25 cellular contexts compared by ENCODE assay signal in genomic region chr3:184639351-184639750, GRCh38.
DNase-seq lines count a peak whose midpoint lies in the region; TF ChIP-seq lines count a peak whose summit lies in the region.
"Had no signal": no experiment of that assay in that cellular context is flagged by ENCODE, and none has a peak within 500 bp of the region (broad histone marks: within the 10 kb centered on the region; RNA-seq: fewer than 3 reads in every experiment).

No MANE protein-coding gene starts in this region.

- peak overlapping the region; percentile 65 for H2AK5ac ChIP-seq in mesendoderm (ENCODE audit: low read length)

- TF ChIP-seq CTCF in HEK293 (tag by site-specific recombination; IDR thresholded peaks at IDR 0.05) (no peak), brain microvascular endothelial cell (IDR thresholded peaks at IDR 0.05; ENCODE audit: low read depth, low read length, missing control alignments) (no peak)

- H3K4me3 Mint-ChIP-seq in activated CD4-positive, alpha-beta T cell treated with anti-CD3 and anti-CD28 coated beads, Interleukin-2, amount 10 ng/mL, durations not matched to agents 24 days and 14 days = no peak overlapping the region
- H3K4me3 Mint-ChIP-seq: CD14-positive monocyte, T-helper 17 cell had no signal

- peaks cover 2% of the 10 kb centered on the region for H3K27me3 Mint-ChIP-seq in activated CD4-positive, alpha-beta T cell treated with anti-CD3 and anti-CD28 coated beads, Interleukin-2, amount 10 ng/mL, durations not matched to agents 24 days and 14 days

- DNase-seq in COLO668 (lab: John Stamatoyannopoulos, UW; ENCODE audit: unreplicated experiment) = peak; percentile 27
- DNase-seq in NCI-H69 (lab: John Stamatoyannopoulos, UW) = peak; percentile 23
- no peak for DNase-seq in mesendoderm
- DNase-seq in activated gamma-delta T cell (lab: John Stamatoyannopoulos, UW) = no peak
- no peak for DNase-seq in LoVo (ENCODE audit: low spot score)
- no peak for DNase-seq in brain microvascular endothelial cell
- no peak for DNase-seq in activated CD4-positive, alpha-beta T cell treated with anti-CD3 and anti-CD28 coated beads, Interleukin-2, amount 10 ng/mL, durations not matched to agents 24 days and 14 days
- DNase-seq: activated CD8-positive, alpha-beta memory T cell treated with anti-CD3 and anti-CD28 coated beads for 24 hours; activated effector memory CD4-positive, alpha-beta T cell treated with Interleukin-2 at 50 U/mL for 16 hours; caudate nucleus; foreskin melanocyte; heart right ventricle; IMR-90; left cardiac atrium; mammary epithelial cell; NCI-H1436; RPMI8226; SK-N-SH; stimulated activated naive CD4-positive, alpha-beta T cell; T-helper 17 cell; uterus had no signal

- in situ Hi-C loops in brain microvascular endothelial cell (cut with HindIII; ENCODE audit: low pct_ligation_motif_present, low sequenced_read_pairs) = no loop called here

- H4K5ac ChIP-seq in mesendoderm (ENCODE audit: low read length) = no peak overlapping the region

- no CpG with 5 or more reads among the region's 6 CpGs for WGBS in mesendoderm (ENCODE audit: extremely low coverage, insufficient coverage, low lambda C conversion rate)

- no peak overlapping the region for H2BK120ac ChIP-seq in mesendoderm (ENCODE audit: low read depth, low read length)

- H3K4ac ChIP-seq in mesendoderm (ENCODE audit: low read depth, low read length) = no peak overlapping the region

- H3K27me3 ChIP-seq in mesendoderm (ENCODE audit: insufficient read depth, low read length, poor library complexity) (no peaks in the 10 kb centered on the region), brain microvascular endothelial cell (replicated peaks) (peaks cover 5% of the 10 kb centered on the region)
- H3K27me3 ChIP-seq: uterus had no signal

- H3K79me2 ChIP-seq in mesendoderm (ENCODE audit: control insufficient read depth, insufficient read depth, low read length) = no peaks in the 10 kb centered on the region

- H3K23ac ChIP-seq in mesendoderm (ENCODE audit: low read length) = no peak overlapping the region

- CTCF ChIA-PET in HEK293 (lab: Yijun Ruan, JAX) = no interaction called here

- no peak overlapping the region for H2BK5ac ChIP-seq in mesendoderm (ENCODE audit: low read length)

- no peaks in the 10 kb centered on the region for H3K79me1 ChIP-seq in mesendoderm (ENCODE audit: low read length)

- no peak overlapping the region for H3K56ac ChIP-seq in mesendoderm (ENCODE audit: low read length)

- no peak overlapping the region for H3K27ac ChIP-seq in HEK293 (ENCODE audit: extremely low read depth, low read depth, low read length)
- no peak overlapping the region for H3K27ac ChIP-seq in mesendoderm (ENCODE audit: low read depth, low read length)
- H3K27ac ChIP-seq in brain microvascular endothelial cell = no peak overlapping the region
- H3K27ac ChIP-seq: esophagus muscularis mucosa, heart right ventricle, uterus had no signal

- POLR2A ChIA-PET in HEK293 (lab: Yijun Ruan, JAX) = no interaction called here

- H3K27ac Mint-ChIP-seq in activated CD4-positive, alpha-beta T cell treated with anti-CD3 and anti-CD28 coated beads, Interleukin-2, amount 10 ng/mL, durations not matched to agents 24 days and 14 days = no peak overlapping the region
- H3K27ac Mint-ChIP-seq: progenitor cell of endocrine pancreas had no signal

- H3K18ac ChIP-seq in mesendoderm (ENCODE audit: low read length) = no peak overlapping the region

- intact Hi-C loops in activated CD4-positive, alpha-beta T cell treated with anti-CD3 and anti-CD28 coated beads, Interleukin-2, amount 10 ng/mL, durations not matched to agents 24 days and 14 days (cut with micrococcal nuclease) = no loop called here

- H3K9ac ChIP-seq in mesendoderm (ENCODE audit: low read length) = no peak overlapping the region
- H3K9ac ChIP-seq: SK-N-SH had no signal

- peaks cover 4% of the 10 kb centered on the region for H3K4me1 Mint-ChIP-seq in activated CD4-positive, alpha-beta T cell treated with anti-CD3 and anti-CD28 coated beads, Interleukin-2, amount 10 ng/mL, durations not matched to agents 24 days and 14 days

- H3K4me3 ChIP-seq in HEK293 (ENCODE audit: low read depth, low read length) (no peak overlapping the region), mesendoderm (ENCODE audit: low read length) (no peak overlapping the region), brain microvascular endothelial cell (ENCODE audit: low read depth, low read length) (no peak overlapping the region)
- H3K4me3 ChIP-seq: esophagus muscularis mucosa, heart right ventricle, uterus had no signal

- no peak overlapping the region for H4K8ac ChIP-seq in mesendoderm (ENCODE audit: low read depth, low read length)

- H3K4me2 ChIP-seq in mesendoderm (ENCODE audit: low read length) = no peak overlapping the region
- H3K4me2 ChIP-seq: SK-N-SH had no signal

- H3K36me3 ChIP-seq in HEK293 (ENCODE audit: control insufficient read depth in 2 of 2, insufficient read depth in 1 of 2, low read length in 2 of 2) (no peaks in the 10 kb centered on the region), mesendoderm (ENCODE audit: control insufficient read depth, insufficient read depth, low read length) (no peaks in the 10 kb centered on the region), brain microvascular endothelial cell (replicated peaks) (no peaks in the 10 kb centered on the region)
- H3K36me3 ChIP-seq: esophagus muscularis mucosa, heart right ventricle, uterus had no signal

- H3K9me3 Mint-ChIP-seq in activated CD4-positive, alpha-beta T cell treated with anti-CD3 and anti-CD28 coated beads, Interleukin-2, amount 10 ng/mL, durations not matched to agents 24 days and 14 days = no peaks in the 10 kb centered on the region

- H3K4me1 ChIP-seq in HEK293 (ENCODE audit: control insufficient read depth, insufficient read depth, low read length) (peaks cover 3% of the 10 kb centered on the region; the same call in 1 of the 2 replicates), mesendoderm (ENCODE audit: control insufficient read depth, low read depth, low read length) (peaks cover 17% of the 10 kb centered on the region)
- H3K4me1 ChIP-seq: uterus had no signal

- no peaks in the 10 kb centered on the region for H3K36me3 Mint-ChIP-seq in activated CD4-positive, alpha-beta T cell treated with anti-CD3 and anti-CD28 coated beads, Interleukin-2, amount 10 ng/mL, durations not matched to agents 24 days and 14 days (ENCODE audit: low read depth)

- no peak overlapping the region for H2BK15ac ChIP-seq in mesendoderm (replicated peaks; ENCODE audit: low read depth)

- no peaks in the 10 kb centered on the region for H3K9me3 ChIP-seq in HEK293 (ENCODE audit: control insufficient read depth, insufficient read depth, low read depth, low read length)
- H3K9me3 ChIP-seq: esophagus muscularis mucosa, heart right ventricle, SK-N-SH, uterus had no signal

TF ChIP-seq in HEK293, 187 proteins besides CTCF, POLR2A, EP300 and RAD21:
- peak; percentile 95 for TF ChIP-seq OSR2 (tag by site-specific recombination; IDR thresholded peaks at IDR 0.05)
- peak; percentile 22; the same call in 1 of the 2 replicates for TF ChIP-seq ZFHX2 (tag by site-specific recombination; conservative IDR thresholded peaks at IDR 0.05)
- peak; percentile 71 for TF ChIP-seq FEZF1 (tag by site-specific recombination; IDR thresholded peaks at IDR 0.05)
- TF ChIP-seq SP7 (tag by site-specific recombination; IDR thresholded peaks at IDR 0.05) = no peak
- TF ChIP-seq ZNF596 (tag by site-specific recombination; IDR thresholded peaks at IDR 0.05) = no peak
- no peak for TF ChIP-seq OVOL3 (tag by site-specific recombination; IDR thresholded peaks at IDR 0.05)
TF ChIP-seq in HEK293: peak in this region for 3.

Comparison
In these comparisons a context has a peak if more than half of its experiments do, and no peak if none do; other contexts are left out.
1. DNase-seq: peak in COLO668 (single experiment) and NCI-H69 (single experiment); none in mesendoderm (single experiment), activated gamma-delta T cell (single experiment), LoVo (single experiment), brain microvascular endothelial cell (single experiment) and activated CD4-positive, alpha-beta T cell treated with anti-CD3 and anti-CD28 coated beads, Interleukin-2, amount 10 ng/mL, durations not matched to agents 24 days and 14 days (single experiment).